In the genomic region with DNA sequence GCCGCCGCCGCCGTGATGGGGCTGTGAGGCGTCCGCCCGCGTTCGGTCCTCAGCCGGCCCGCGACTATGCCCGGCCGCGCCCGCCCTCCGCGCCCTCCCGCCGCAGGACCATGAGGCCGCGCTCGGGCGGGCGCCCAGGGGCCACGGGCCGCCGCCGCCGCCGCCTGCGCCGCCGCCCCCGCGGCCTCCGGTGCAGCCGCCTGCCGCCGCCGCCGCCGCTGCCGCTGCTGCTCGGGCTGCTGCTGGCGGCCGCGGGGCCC, we compare ENCODE assay signal across 8 cellular contexts. TPM values are rescaled to one million over a fixed set of nuclear protein-coding genes. Genes with fewer than 3 reads are reported as not detected.
A peak's percentile ranks its signal among the peaks of the same experiment; 100 is the strongest.
DNase-seq lines count a peak whose midpoint lies in the region; ATAC-seq and TF ChIP-seq lines count a peak whose summit lies in the region.

No MANE protein-coding gene starts in this region.

- TF ChIP-seq POLR2A in adrenal gland (IDR thresholded peaks at IDR 0.05) = no peak

- peaks cover 55% of the 10 kb centered on the region for H3K27me3 Mint-ChIP-seq in stimulated activated naive CD8-positive, alpha-beta T cell treated with anti-CD3 and anti-CD28 coated beads, Interleukin-15, amount 100 ng/mL, for 72 hours

- H3K9me3 ChIP-seq in lung (ENCODE audit: control insufficient read depth in 2 of 2, insufficient read depth in 1 of 2, low read length in 1 of 2) (no peaks in the 10 kb centered on the region), adrenal gland (replicated peaks in 1 of 3) (no peaks in the 10 kb centered on the region)

- no peak for TF ChIP-seq CTCF in WI38 (IDR thresholded peaks at IDR 0.05; ENCODE audit: low read depth, low read length)
- no peak for TF ChIP-seq CTCF in lung (IDR thresholded peaks at IDR 0.05; ENCODE audit: control extremely low read depth, extremely low read depth)
- no peak for TF ChIP-seq CTCF in adrenal gland (IDR thresholded peaks at IDR 0.05)

- no peaks in the 10 kb centered on the region for H3K9me3 Mint-ChIP-seq in stimulated activated naive CD8-positive, alpha-beta T cell treated with anti-CD3 and anti-CD28 coated beads, Interleukin-15, amount 100 ng/mL, for 72 hours

- no peak for DNase-seq in stimulated activated naive CD8-positive, alpha-beta T cell treated with anti-CD3 and anti-CD28 coated beads, Interleukin-15, amount 100 ng/mL, for 72 hours
- DNase-seq in stimulated activated naive CD8-positive, alpha-beta T cell treated with anti-CD3 and anti-CD28 coated beads, Interleukin-15, Interleukin-2, amounts not matched to agents 100 U/mL and 50 U/mL, for 24 hours = no peak
- DNase-seq in lung (ENCODE audit: low spot score) = no peak
- no peak for DNase-seq in stimulated activated CD4-positive, alpha-beta T cell treated with anti-CD3 and anti-CD28 coated beads, Interleukin-2, amount 100 ng/mL, for 48 hours
- no peak for DNase-seq in NAMALWA (ENCODE audit: low spot score)
- no peak for DNase-seq in adrenal gland

- peak overlapping the region; percentile 89 to 91 for H3K27ac ChIP-seq in lung (ENCODE audit: low read depth in 1 of 2, low read length in 1 of 2)
- peak overlapping the region in 2 of 5 donors; percentile 74 to 85 for H3K27ac ChIP-seq in adrenal gland

- peaks cover 23% of the 10 kb centered on the region for H3K4me1 Mint-ChIP-seq in stimulated activated naive CD8-positive, alpha-beta T cell treated with anti-CD3 and anti-CD28 coated beads, Interleukin-15, amount 100 ng/mL, for 72 hours

- no peaks in the 10 kb centered on the region for H3K36me3 ChIP-seq in lung (ENCODE audit: control insufficient read depth in 2 of 2, insufficient read depth in 2 of 2, low read length in 2 of 2)
- no peaks in the 10 kb centered on the region for H3K36me3 ChIP-seq in adrenal gland (replicated peaks in 1 of 2)

- H3K27ac Mint-ChIP-seq in stimulated activated naive CD8-positive, alpha-beta T cell treated with anti-CD3 and anti-CD28 coated beads, Interleukin-15, amount 100 ng/mL, for 72 hours = no peak overlapping the region

- intact Hi-C loops in adrenal gland (cut with DNase I) = loop anchor here in 1 of 2 donors (10.0 kb wide), 1 partner anchor 141 kb away; no protein-coding TSS in a partner anchor

- H3K4me1 ChIP-seq in lung (ENCODE audit: control insufficient read depth in 2 of 2, insufficient read depth in 2 of 2, low read length in 2 of 2) (peaks cover 0 to 5% of the 10 kb centered on the region in 2 donors), adrenal gland (replicated peaks in 1 of 2) (peaks cover 20 to 24% of the 10 kb centered on the region in 2 donors)

- H3K27me3 ChIP-seq in lung (ENCODE audit: control insufficient read depth, insufficient read depth) (no peaks in the 10 kb centered on the region), adrenal gland (no peaks in the 10 kb centered on the region)

- ATAC-seq in stimulated activated naive CD8-positive, alpha-beta T cell treated with anti-CD3 and anti-CD28 coated beads, Interleukin-15, amount 100 ng/mL, for 72 hours = no peak
- ATAC-seq in stimulated activated naive CD8-positive, alpha-beta T cell treated with anti-CD3 and anti-CD28 coated beads, Interleukin-15, Interleukin-2, amounts not matched to agents 100 U/mL and 50 U/mL, for 24 hours = no peak
- no peak for ATAC-seq in lung (ENCODE audit: insufficient read depth, low FRiP score)
- ATAC-seq in GM21447 (IDR thresholded peaks at IDR 0.05; ENCODE audit: unreplicated experiment) = no peak

- peak overlapping the region; percentile 32 to 88 for H3K4me3 Mint-ChIP-seq in stimulated activated naive CD8-positive, alpha-beta T cell treated with anti-CD3 and anti-CD28 coated beads, Interleukin-15, amount 100 ng/mL, for 72 hours

- H3K4me3 ChIP-seq in WI38 (ENCODE audit: low read depth, low read length) = peak overlapping the region; percentile 64
- peak overlapping the region; percentile 73 for H3K4me3 ChIP-seq in lung
- H3K4me3 ChIP-seq in adrenal gland = peak overlapping the region in 2 of 4 donors; percentile 31 to 73

- 0% methylated on average over 10 to 48 of the region's 48 CpGs for WGBS in lung, 2 donors
- 0% methylated on average over 39 to 42 of the region's 48 CpGs; no CpG with 5 or more reads in 2 of the 4 donors for WGBS in adrenal gland, 4 donors

RNA-seq across cellular contexts. Expression of a gene that starts 0.2 kb away (rescaled TPM):
- 10 to 100 TPM in 1 of 2 donors, 1 to 10 TPM in 1; 9.5 to 10.2 TPM for total RNA-seq in lung
- polyA plus RNA-seq in lung = 1 to 10 TPM; 3.5 to 4.2 TPM
- total RNA-seq in adrenal gland = 10 to 100 TPM; 15.1 to 40.9 (median 23.9) TPM
- 1 to 10 TPM; 3.1 to 8.7 (median 5.1) TPM for polyA plus RNA-seq in adrenal gland
